In the genomic region with DNA sequence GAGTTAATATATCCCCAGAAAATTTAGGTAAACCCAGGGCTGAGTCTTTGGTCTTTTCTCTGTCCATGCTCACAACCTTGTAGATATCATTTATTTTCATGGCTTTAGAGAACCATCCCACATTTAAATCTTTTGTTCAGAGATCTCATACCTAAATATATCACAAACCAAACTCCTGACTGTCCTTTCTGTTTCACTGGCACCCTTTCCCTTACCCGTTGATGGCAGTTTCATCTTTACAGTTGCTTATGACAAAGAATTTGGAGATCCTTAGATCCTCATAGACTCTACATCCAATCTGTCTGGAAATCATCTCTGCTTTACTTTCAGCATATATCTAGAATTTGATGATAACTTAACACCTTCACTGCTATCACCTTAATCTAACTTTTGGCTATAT, we compare ENCODE assay signal across 35 cellular contexts. TPM values are rescaled to one million over a fixed set of nuclear protein-coding genes. Genes with fewer than 3 reads are reported as not detected.
"Had no signal": no experiment of that assay in that cellular context is flagged by ENCODE, and none has a peak within 500 bp of the region (broad histone marks: within the 10 kb centered on the region; RNA-seq: fewer than 3 reads in every experiment).

No MANE protein-coding gene starts in this region.

- H3K4me1 Mint-ChIP-seq: activated CD4-positive, alpha-beta memory T cell treated with anti-CD3 and anti-CD28 coated beads, Interleukin-2, amount 10 ng/mL, durations not matched to agents 7 days and 5 days; activated CD4-positive, alpha-beta T cell treated with anti-CD3 and anti-CD28 coated beads for 36 hours; activated CD4-positive, alpha-beta T cell treated with anti-CD3 and anti-CD28 coated beads, Interleukin-2, amount 10 ng/mL, durations not matched to agents 7 days and 5 days; activated naive CD4-positive, alpha-beta T cell treated with anti-CD3 and anti-CD28 coated beads, Interleukin-2, amount 10 ng/mL, durations not matched to agents 7 days and 5 days; activated naive CD8-positive, alpha-beta T cell treated with anti-CD3 and anti-CD28 coated beads, Interleukin-2, amount 10 ng/mL, durations not matched to agents 7 days and 5 days; T-helper 17 cell had no signal

- H3K27me3 ChIP-seq: ascending aorta, breast epithelium, cardiac muscle cell, colonic mucosa, dorsolateral prefrontal cortex, esophagus muscularis mucosa, foreskin keratinocyte, gastrocnemius medialis, heart left ventricle had no signal

- H3K9me3 ChIP-seq: ascending aorta, breast epithelium, colonic mucosa, esophagus muscularis mucosa, gastrocnemius medialis, heart left ventricle had no signal

- ATAC-seq: activated CD4-positive, alpha-beta T cell treated with anti-CD3 and anti-CD28 coated beads for 36 hours; activated naive CD4-positive, alpha-beta T cell treated with anti-CD3 and anti-CD28 coated beads, Interleukin-2, amount 50 U/mL, for 72 hours; activated T-cell treated with anti-CD3 and anti-CD28 coated beads, Interleukin-2, amount 50 U/mL, for 72 hours; foreskin keratinocyte; gastrocnemius medialis; heart left ventricle; T-helper 17 cell had no signal

- H3K4me1 ChIP-seq: breast epithelium, colonic mucosa had no signal

- H3K4me3 Mint-ChIP-seq: activated CD4-positive, alpha-beta memory T cell treated with anti-CD3 and anti-CD28 coated beads, Interleukin-2, amount 10 ng/mL, durations not matched to agents 7 days and 5 days; activated CD4-positive, alpha-beta T cell treated with anti-CD3 and anti-CD28 coated beads for 36 hours; activated CD4-positive, alpha-beta T cell treated with anti-CD3 and anti-CD28 coated beads, Interleukin-2, amount 10 ng/mL, durations not matched to agents 7 days and 5 days; activated naive CD4-positive, alpha-beta T cell treated with anti-CD3 and anti-CD28 coated beads, Interleukin-2, amount 10 ng/mL, durations not matched to agents 7 days and 5 days; activated naive CD8-positive, alpha-beta T cell treated with anti-CD3 and anti-CD28 coated beads, Interleukin-2, amount 10 ng/mL, durations not matched to agents 7 days and 5 days; activated T-cell treated with anti-CD3 and anti-CD28 coated beads, Interleukin-2, amount 50 U/mL, for 24 hours; activated T-cell treated with anti-CD3 and anti-CD28 coated beads, Interleukin-2, amount 50 U/mL, for 72 hours; brain; dendritic cell treated with granulocyte-macrophage colony-stimulating factor and Interleukin-4, amounts not matched to agents 40 ng/mL and 50 ng/mL, for 4 days; endodermal cell; T-helper 17 cell; T-helper 2 cell treated with Interferon-gamma antibody and Interleukin-4, amounts not matched to agents 5 μg/mL and 100 μg/mL, for 36 hours had no signal

- H3K36me3 ChIP-seq: ascending aorta, breast epithelium, cardiac muscle cell, colonic mucosa, esophagus muscularis mucosa, gastrocnemius medialis, heart left ventricle had no signal

- H3K27ac ChIP-seq: ascending aorta, breast epithelium, cardiac muscle cell, colonic mucosa, dorsolateral prefrontal cortex, esophagus muscularis mucosa, foreskin keratinocyte, gastrocnemius medialis, heart left ventricle had no signal

- H3K36me3 Mint-ChIP-seq: activated naive CD4-positive, alpha-beta T cell treated with anti-CD3 and anti-CD28 coated beads, Interleukin-2, amount 10 ng/mL, durations not matched to agents 7 days and 5 days; activated naive CD4-positive, alpha-beta T cell treated with anti-CD3 and anti-CD28 coated beads, Interleukin-2, amount 50 U/mL, for 72 hours; activated naive CD8-positive, alpha-beta T cell treated with anti-CD3 and anti-CD28 coated beads, Interleukin-2, amount 10 ng/mL, durations not matched to agents 7 days and 5 days had no signal

- H3K27ac Mint-ChIP-seq: activated CD4-positive, alpha-beta memory T cell treated with anti-CD3 and anti-CD28 coated beads, Interleukin-2, amount 10 ng/mL, durations not matched to agents 7 days and 5 days; activated CD4-positive, alpha-beta T cell treated with anti-CD3 and anti-CD28 coated beads for 36 hours; activated CD4-positive, alpha-beta T cell treated with anti-CD3 and anti-CD28 coated beads, Interleukin-2, amount 10 ng/mL, durations not matched to agents 7 days and 5 days; activated naive CD4-positive, alpha-beta T cell treated with anti-CD3 and anti-CD28 coated beads, Interleukin-2, amount 10 ng/mL, durations not matched to agents 7 days and 5 days; activated naive CD4-positive, alpha-beta T cell treated with anti-CD3 and anti-CD28 coated beads, Interleukin-2, amount 50 U/mL, for 72 hours; activated naive CD8-positive, alpha-beta T cell treated with anti-CD3 and anti-CD28 coated beads, Interleukin-2, amount 10 ng/mL, durations not matched to agents 7 days and 5 days; activated T-cell treated with anti-CD3 and anti-CD28 coated beads, Interleukin-2, amount 50 U/mL, for 24 hours; activated T-cell treated with anti-CD3 and anti-CD28 coated beads, Interleukin-2, amount 50 U/mL, for 72 hours; brain; dendritic cell treated with granulocyte-macrophage colony-stimulating factor and Interleukin-4, amounts not matched to agents 40 ng/mL and 50 ng/mL, for 4 days; endodermal cell; T-helper 17 cell; T-helper 2 cell treated with Interferon-gamma antibody and Interleukin-4, amounts not matched to agents 5 μg/mL and 100 μg/mL, for 36 hours had no signal

- H3K27me3 Mint-ChIP-seq: activated CD4-positive, alpha-beta memory T cell treated with anti-CD3 and anti-CD28 coated beads, Interleukin-2, amount 10 ng/mL, durations not matched to agents 7 days and 5 days; activated CD4-positive, alpha-beta T cell treated with anti-CD3 and anti-CD28 coated beads for 36 hours; activated CD4-positive, alpha-beta T cell treated with anti-CD3 and anti-CD28 coated beads, Interleukin-2, amount 10 ng/mL, durations not matched to agents 7 days and 5 days; activated naive CD4-positive, alpha-beta T cell treated with anti-CD3 and anti-CD28 coated beads, Interleukin-2, amount 10 ng/mL, durations not matched to agents 7 days and 5 days; activated naive CD8-positive, alpha-beta T cell treated with anti-CD3 and anti-CD28 coated beads, Interleukin-2, amount 10 ng/mL, durations not matched to agents 7 days and 5 days; activated T-cell treated with anti-CD3 and anti-CD28 coated beads, Interleukin-2, amount 50 U/mL, for 24 hours; brain; dendritic cell treated with granulocyte-macrophage colony-stimulating factor and Interleukin-4, amounts not matched to agents 40 ng/mL and 50 ng/mL, for 4 days; T-helper 17 cell had no signal

- H3K4me3 ChIP-seq: ascending aorta, breast epithelium, cardiac muscle cell, colonic mucosa, dorsolateral prefrontal cortex, esophagus muscularis mucosa, gastrocnemius medialis, heart left ventricle had no signal

- DNase-seq: activated CD4-positive, alpha-beta memory T cell treated with anti-CD3 and anti-CD28 coated beads, Interleukin-2, amount 10 ng/mL, durations not matched to agents 7 days and 5 days; activated CD4-positive, alpha-beta T cell treated with anti-CD3 and anti-CD28 coated beads for 36 hours; activated CD4-positive, alpha-beta T cell treated with anti-CD3 and anti-CD28 coated beads, Interleukin-2, amount 10 ng/mL, durations not matched to agents 7 days and 5 days; activated CD4-positive, alpha-beta T cell treated with anti-CD3 and anti-CD28 coated beads, Interleukin-2, amount 50 U/mL, for 4 hours; activated CD4-positive, CD25-positive, alpha-beta regulatory T cell; activated CD4-positive, CD25-positive, alpha-beta regulatory T cell treated with anti-CD3 and anti-CD28 coated beads, Interleukin-2, amount 50 U/mL, for 72 hours; activated CD8-positive, alpha-beta memory T cell treated with anti-CD3 and anti-CD28 coated beads, Interleukin-2, amount 50 U/mL, for 48 hours; activated gamma-delta T cell; activated naive CD4-positive, alpha-beta T cell; activated naive CD4-positive, alpha-beta T cell treated with anti-CD3 and anti-CD28 coated beads, Interleukin-2, amount 10 ng/mL, durations not matched to agents 7 days and 5 days; activated naive CD8-positive, alpha-beta T cell treated with anti-CD3 and anti-CD28 coated beads, Interleukin-2, amount 10 ng/mL, durations not matched to agents 7 days and 5 days; activated T-cell treated with anti-CD3 and anti-CD28 coated beads for 4 hours; activated T-cell treated with anti-CD3 and anti-CD28 coated beads, Interleukin-2, amount 50 U/mL, for 24 hours; activated T-cell treated with anti-CD3 and anti-CD28 coated beads, Interleukin-2, amount 50 U/mL, for 72 hours; central memory CD4-positive, alpha-beta T cell; cerebellar nuclear complex; colonic mucosa; dorsolateral prefrontal cortex; effector memory CD4-positive, alpha-beta T cell; endodermal cell; foreskin keratinocyte; gastrocnemius medialis; glutamatergic neuron; heart left ventricle; T-helper 1 cell; T-helper 17 cell; T1000 had no signal

- H3K9me3 Mint-ChIP-seq: activated CD4-positive, alpha-beta memory T cell treated with anti-CD3 and anti-CD28 coated beads, Interleukin-2, amount 10 ng/mL, durations not matched to agents 7 days and 5 days; activated CD4-positive, alpha-beta T cell treated with anti-CD3 and anti-CD28 coated beads, Interleukin-2, amount 10 ng/mL, durations not matched to agents 7 days and 5 days; activated naive CD4-positive, alpha-beta T cell treated with anti-CD3 and anti-CD28 coated beads, Interleukin-2, amount 10 ng/mL, durations not matched to agents 7 days and 5 days; activated naive CD8-positive, alpha-beta T cell treated with anti-CD3 and anti-CD28 coated beads, Interleukin-2, amount 10 ng/mL, durations not matched to agents 7 days and 5 days; activated T-cell treated with anti-CD3 and anti-CD28 coated beads, Interleukin-2, amount 50 U/mL, for 72 hours; dendritic cell treated with granulocyte-macrophage colony-stimulating factor and Interleukin-4, amounts not matched to agents 40 ng/mL and 50 ng/mL, for 4 days; endodermal cell had no signal

RNA-seq across cellular contexts. Expression of gene RNF180, which starts 19.2 kb away (rescaled TPM):
- total RNA-seq: activated CD4-positive, alpha-beta memory T cell treated with anti-CD3 and anti-CD28 coated beads, Interleukin-2, amount 10 ng/mL, durations not matched to agents 7 days and 5 days; activated CD4-positive, alpha-beta T cell treated with anti-CD3 and anti-CD28 coated beads, Interleukin-2, amount 10 ng/mL, durations not matched to agents 7 days and 5 days; activated naive CD4-positive, alpha-beta T cell treated with anti-CD3 and anti-CD28 coated beads, Interleukin-2, amount 50 U/mL, for 72 hours; activated naive CD8-positive, alpha-beta T cell treated with anti-CD3 and anti-CD28 coated beads, Interleukin-2, amount 10 ng/mL, durations not matched to agents 7 days and 5 days; activated T-cell treated with anti-CD3 and anti-CD28 coated beads, Interleukin-2, amount 50 U/mL, for 72 hours; T-helper 17 cell had no signal
